8 cellular contexts compared by ENCODE assay signal in genomic region chrX:74924449-74925209, GRCh38. TPM values are rescaled to one million over a fixed set of nuclear protein-coding genes. Genes with fewer than 3 reads are reported as not detected.
DNase-seq lines count a peak whose midpoint lies in the region; ATAC-seq and TF ChIP-seq lines count a peak whose summit lies in the region.

No MANE protein-coding gene starts in this region.

- no peaks in the 10 kb centered on the region for H3K79me2 ChIP-seq in trophoblast cell (ENCODE audit: control insufficient read depth, insufficient read depth, low read length, poor library complexity)

- H3K27ac ChIP-seq in cardiac muscle cell (no peak overlapping the region), trophoblast cell (ENCODE audit: low read depth, low read length) (no peak overlapping the region)

- ATAC-seq in activated CD4-positive, CD25-positive, alpha-beta regulatory T cell treated with anti-CD3 and anti-CD28 coated beads, Interleukin-2, amount 50 U/mL, for 24 hours, result peak; percentile 55 to 67
- ATAC-seq in HG02938 (IDR thresholded peaks at IDR 0.05; ENCODE audit: unreplicated experiment), result peak; percentile 38

- H4K8ac ChIP-seq in trophoblast cell (ENCODE audit: low read depth, low read length), result no peak overlapping the region

- TF ChIP-seq CTCF in cardiac muscle cell (IDR thresholded peaks at IDR 0.05; ENCODE audit: low read depth, low read length), result no peak

- peak overlapping the region; percentile 42 for H3K4me3 ChIP-seq in cardiac muscle cell
- H3K4me3 ChIP-seq in trophoblast cell (ENCODE audit: low read depth, low read length), result peak overlapping the region; percentile 65

- H3K9ac ChIP-seq in trophoblast cell (ENCODE audit: low read length), result no peak overlapping the region

- H3K36me3 ChIP-seq in cardiac muscle cell, result no peaks in the 10 kb centered on the region
- H3K36me3 ChIP-seq in trophoblast cell (ENCODE audit: control insufficient read depth in 1 of 2, insufficient read depth in 2 of 2, low read length in 2 of 2), result no peaks in the 10 kb centered on the region

- H3K14ac ChIP-seq in trophoblast cell (ENCODE audit: low read length), result no peak overlapping the region

- no peak overlapping the region for H3K18ac ChIP-seq in trophoblast cell (ENCODE audit: low read length)

- no peak overlapping the region for H2BK120ac ChIP-seq in trophoblast cell (ENCODE audit: insufficient read depth, low read length, poor library complexity)

- H3K4me1 ChIP-seq in cardiac muscle cell (ENCODE audit: low read depth) (no peaks in the 10 kb centered on the region), trophoblast cell (ENCODE audit: control insufficient read depth in 1 of 2, insufficient read depth in 2 of 2, low read length in 2 of 2) (peaks cover 2 to 6% of the 10 kb centered on the region in 2 experiments)

- peak overlapping the region; percentile 69 for H2AFZ ChIP-seq in trophoblast cell (ENCODE audit: insufficient read depth, low read length, poor library complexity)

- H3K79me1 ChIP-seq in trophoblast cell (ENCODE audit: low read length), result no peaks in the 10 kb centered on the region

- H2BK5ac ChIP-seq in trophoblast cell (ENCODE audit: low read depth, low read length, poor library complexity), result no peak overlapping the region

- peaks cover 23% of the 10 kb centered on the region for H3K27me3 ChIP-seq in cardiac muscle cell
- peaks cover 7% of the 10 kb centered on the region for H3K27me3 ChIP-seq in trophoblast cell (ENCODE audit: insufficient read depth, low read length)

- no peak overlapping the region for H2AK5ac ChIP-seq in trophoblast cell (ENCODE audit: low read length)

- H2BK12ac ChIP-seq in trophoblast cell (ENCODE audit: low read length), result no peak overlapping the region

- no CpG with 5 or more reads among the region's 79 CpGs for WGBS in trophoblast cell (ENCODE audit: extremely low coverage, insufficient coverage, insufficient read length)

- peak overlapping the region; percentile 69 for H3K4me2 ChIP-seq in trophoblast cell (ENCODE audit: low read length)

- H3K23ac ChIP-seq in trophoblast cell (ENCODE audit: low read length), result no peak overlapping the region

- H4K91ac ChIP-seq in trophoblast cell (ENCODE audit: low read depth, low read length), result no peak overlapping the region

- peaks cover 4% of the 10 kb centered on the region for H3K9me3 ChIP-seq in cardiac muscle cell (ENCODE audit: low read depth)
- peaks cover 6% of the 10 kb centered on the region for H3K9me3 ChIP-seq in trophoblast cell (ENCODE audit: insufficient read depth, low read depth, low read length)

- DNase-seq in activated CD4-positive, CD25-positive, alpha-beta regulatory T cell treated with anti-CD3 and anti-CD28 coated beads, Interleukin-2, amount 50 U/mL, for 72 hours, result no peak
- peak; percentile 9 for DNase-seq in NCI-H345 treated with DMSO at 0.1 percent for 48 hours (lab: John Stamatoyannopoulos, UW; ENCODE audit: unreplicated experiment)
- DNase-seq in activated effector memory CD4-positive, alpha-beta T cell treated with Interleukin-2 at 50 U/mL for 16 hours, result peak; percentile 1
- peak; percentile 25 to 28 for DNase-seq in cardiac muscle cell (ENCODE audit: low read depth in 1 of 2, low spot score in 1 of 2)
- DNase-seq in trophoblast cell, result peak in 1 of 2 donors; percentile 9
- no peak for DNase-seq in 8988T

- H3K4ac ChIP-seq in trophoblast cell (ENCODE audit: low read depth, low read length), result no peak overlapping the region

- H4K12ac ChIP-seq in trophoblast cell (ENCODE audit: low read depth, low read length), result no peak overlapping the region

RNA-seq across cellular contexts. Expression of gene NEXMIF, which starts 0.6 kb away (rescaled TPM):
- 0.46 and 1.0 TPM in 2 replicates for total RNA-seq in cardiac muscle cell
- 0.57 TPM in 1 of 2 replicates, not detected in the other for polyA plus RNA-seq in cardiac muscle cell
- 0.03 and 0.04 TPM in 2 replicates for polyA plus RNA-seq in trophoblast cell (2013)

Comparison
In these comparisons a context has a peak if more than half of its experiments do, and no peak if none do; other contexts are left out.
1. DNase-seq: peak in NCI-H345 treated with DMSO at 0.1 percent for 48 hours (single experiment), activated effector memory CD4-positive, alpha-beta T cell treated with Interleukin-2 at 50 U/mL for 16 hours (single experiment) and cardiac muscle cell (2 of 2); none in activated CD4-positive, CD25-positive, alpha-beta regulatory T cell treated with anti-CD3 and anti-CD28 coated beads, Interleukin-2, amount 50 U/mL, for 72 hours (single experiment) and 8988T (single experiment).